ENCODE assay signal across 1 cellular context in genomic region chr19:1810439-1811160, GRCh38.
TF ChIP-seq lines count a peak whose summit lies in the region.

No MANE protein-coding gene starts in this region.

TF ChIP-seq in WTC11, 78 proteins besides CTCF, POLR2A, EP300 and RAD21 (continued from another document):
- TF ChIP-seq IRF1 (CRISPR knock-in tag; IDR thresholded peaks at IDR 0.05) (no peak), SOX15 (CRISPR knock-in tag; IDR thresholded peaks at IDR 0.05) (no peak), CBFB (CRISPR knock-in tag; IDR thresholded peaks at IDR 0.05; ENCODE audit: low read depth) (no peak), RORB (CRISPR knock-in tag; IDR thresholded peaks at IDR 0.05) (no peak), ZMAT4 (CRISPR knock-in tag; IDR thresholded peaks at IDR 0.05) (no peak), ZNF317 (CRISPR knock-in tag; IDR thresholded peaks at IDR 0.05; ENCODE audit: borderline replicate concordance, low read depth) (no peak)
